ENCODE assay signal across 23 cellular contexts in genomic region chr21:28106370-28106890, GRCh38.
"Had no signal": no experiment of that assay in that cellular context is flagged by ENCODE, and none has a peak within 500 bp of the region (broad histone marks: within the 10 kb centered on the region; RNA-seq: fewer than 3 reads in every experiment).

No MANE protein-coding gene starts in this region.

- DNase-seq: caudate nucleus; cerebellar nuclear complex; cortex of kidney; dorsolateral prefrontal cortex; effector CD4-positive, alpha-beta T cell; esophagus squamous epithelium; head of caudate nucleus; left cardiac atrium; left lung; mesenchymal stem cell; natural killer cell; right cardiac atrium; sigmoid colon; spleen; stimulated activated CD4-positive, alpha-beta T cell treated with anti-CD3 and anti-CD28 coated beads, Interleukin-4, amount 100 ng/mL, for 4 hours; stimulated activated naive B cell treated with anti-CD40 and anti-IgM and Interleukin-4, amounts not matched to agents 10 μg/mL and 1 μg/mL and 100 μg/mL, for 72 hours; stimulated activated naive CD8-positive, alpha-beta T cell treated with anti-CD3 and anti-CD28 coated beads, Interleukin-15, amount 100 ng/mL, for 72 hours; thyroid gland; trophoblast cell had no signal

- H3K9me3 Mint-ChIP-seq: neural crest cell; stimulated activated naive CD8-positive, alpha-beta T cell treated with anti-CD3 and anti-CD28 coated beads, Interleukin-15, amount 100 ng/mL, for 72 hours had no signal

- H3K4me1 ChIP-seq: esophagus squamous epithelium, left lung, prostate gland, spleen, suprapubic skin, thyroid gland had no signal

- H3K27me3 Mint-ChIP-seq: stimulated activated naive B cell treated with anti-CD40 and anti-IgM and Interleukin-4, amounts not matched to agents 10 μg/mL and 1 μg/mL and 100 μg/mL, for 72 hours; stimulated activated naive CD8-positive, alpha-beta T cell treated with anti-CD3 and anti-CD28 coated beads, Interleukin-15, amount 100 ng/mL, for 72 hours had no signal

- H3K27ac ChIP-seq: dorsolateral prefrontal cortex, left lung, prostate gland, sigmoid colon, spleen, suprapubic skin, thyroid gland had no signal

- H3K36me3 Mint-ChIP-seq: natural killer cell; stimulated activated naive B cell treated with anti-CD40 and anti-IgM and Interleukin-4, amounts not matched to agents 10 μg/mL and 1 μg/mL and 100 μg/mL, for 72 hours had no signal

- H3K4me1 Mint-ChIP-seq: natural killer cell; stimulated activated naive B cell treated with anti-CD40 and anti-IgM and Interleukin-4, amounts not matched to agents 10 μg/mL and 1 μg/mL and 100 μg/mL, for 72 hours; stimulated activated naive CD8-positive, alpha-beta T cell treated with anti-CD3 and anti-CD28 coated beads, Interleukin-15, amount 100 ng/mL, for 72 hours had no signal

- H3K27me3 ChIP-seq: dorsolateral prefrontal cortex, esophagus squamous epithelium, left lung, sigmoid colon, spleen, suprapubic skin, thyroid gland had no signal

- H3K36me3 ChIP-seq: esophagus squamous epithelium, left lung, prostate gland, sigmoid colon, spleen, suprapubic skin, thyroid gland had no signal

- H3K27ac Mint-ChIP-seq: natural killer cell; stimulated activated naive B cell treated with anti-CD40 and anti-IgM and Interleukin-4, amounts not matched to agents 10 μg/mL and 1 μg/mL and 100 μg/mL, for 72 hours had no signal

- H3K4me3 ChIP-seq: dorsolateral prefrontal cortex, esophagus squamous epithelium, left lung, prostate gland, sigmoid colon, spleen, suprapubic skin, thyroid gland had no signal

- FAIRE-seq: islet of Langerhans had no signal

- H3K4me3 Mint-ChIP-seq: natural killer cell; neural crest cell; stimulated activated naive B cell treated with anti-CD40 and anti-IgM and Interleukin-4, amounts not matched to agents 10 μg/mL and 1 μg/mL and 100 μg/mL, for 72 hours; stimulated activated naive CD8-positive, alpha-beta T cell treated with anti-CD3 and anti-CD28 coated beads, Interleukin-15, amount 100 ng/mL, for 72 hours had no signal

- H3K9me3 ChIP-seq: esophagus squamous epithelium, prostate gland, sigmoid colon, suprapubic skin, thyroid gland had no signal
